Comparison of ENCODE assay signal across 8 cellular contexts in the genomic region with DNA sequence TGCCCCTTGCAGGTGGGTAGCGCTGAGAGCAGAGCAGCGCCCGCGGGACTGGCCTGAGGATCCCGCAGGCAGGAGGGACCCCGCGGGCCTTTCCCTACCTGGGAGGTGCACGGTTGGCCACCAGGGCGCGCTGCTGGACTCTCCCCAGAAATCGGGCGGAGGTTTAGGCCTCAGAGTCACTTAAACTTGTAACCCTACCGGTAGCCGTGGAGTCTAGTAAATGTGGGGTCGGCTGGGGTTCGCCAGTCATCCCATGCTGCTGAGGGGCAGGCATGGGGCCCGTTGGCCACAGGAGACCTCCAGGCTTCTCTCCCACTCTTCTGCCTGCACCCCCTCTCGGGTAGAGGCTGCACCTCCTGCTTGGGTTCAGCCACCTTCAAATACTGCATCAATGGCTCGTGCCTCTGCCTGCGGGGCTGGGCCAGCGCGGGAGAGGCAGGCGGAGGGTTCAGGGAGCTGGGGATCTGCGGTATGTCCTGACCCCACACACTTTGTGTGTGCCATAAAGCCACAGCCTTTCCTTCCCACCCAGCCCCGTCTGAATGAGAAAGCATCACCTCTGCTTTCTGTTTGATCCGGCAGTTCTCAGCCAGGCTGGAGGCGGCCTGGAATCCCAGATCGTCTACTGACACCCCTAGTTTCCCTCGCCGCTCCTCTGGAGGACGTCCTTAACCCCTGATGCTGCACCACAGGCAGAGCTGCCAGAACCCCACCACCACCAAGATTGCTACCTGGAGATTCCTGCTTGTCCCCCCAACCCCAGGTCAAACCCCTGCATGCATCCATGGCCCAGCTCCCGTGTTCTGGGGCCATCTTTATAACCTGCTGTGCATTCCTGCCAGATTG. TPM values are rescaled to one million over a fixed set of nuclear protein-coding genes. Genes with fewer than 3 reads are reported as not detected.
A peak's percentile ranks its signal among the peaks of the same experiment; 100 is the strongest.
DNase-seq lines count a peak whose midpoint lies in the region; ATAC-seq and TF ChIP-seq lines count a peak whose summit lies in the region.

No MANE protein-coding gene starts in this region.

- H3K36me3 Mint-ChIP-seq in chondrocyte (ENCODE audit: low read depth): no peaks in the 10 kb centered on the region

- peaks cover 15% of the 10 kb centered on the region for H3K4me1 Mint-ChIP-seq in chondrocyte (ENCODE audit: low read depth)

- H3K27me3 Mint-ChIP-seq in chondrocyte (ENCODE audit: low read depth): no peaks in the 10 kb centered on the region

- H3K9me3 Mint-ChIP-seq in chondrocyte (ENCODE audit: low read depth): peaks cover 8% of the 10 kb centered on the region

- no peaks in the 10 kb centered on the region for H3K9me3 ChIP-seq in lower lobe of right lung

- H3K27me3 ChIP-seq in lower lobe of right lung (ENCODE audit: low read depth): no peaks in the 10 kb centered on the region

- no peak overlapping the region for H3K27ac ChIP-seq in 22Rv1
- no peak overlapping the region for H3K27ac ChIP-seq in lower lobe of right lung

- H3K4me3 Mint-ChIP-seq in chondrocyte (ENCODE audit: unreplicated experiment): no peak overlapping the region

- TF ChIP-seq CTCF in 22Rv1 (IDR thresholded peaks at IDR 0.05) (peak; percentile 91), chondrocyte (IDR thresholded peaks at IDR 0.05) (peak; percentile 92), lower lobe of right lung (IDR thresholded peaks at IDR 0.05) (peak; percentile 94)

- DNase-seq in NCI-H226: peak; percentile 52
- peak; percentile 76 for DNase-seq in activated CD4-positive, alpha-beta T cell treated with anti-CD3 and anti-CD28 coated beads for 1 hour
- peak; percentile 85 for DNase-seq in chondrocyte (ENCODE audit: low spot score)
- peak; percentile 89 for DNase-seq in lower lobe of right lung
- peak; percentile 69 for DNase-seq in stimulated activated CD8-positive, alpha-beta memory T cell treated with anti-CD3 and anti-CD28 coated beads, Interleukin-12 subunit alpha, Interleukin-12 subunit beta, amount 100 ng/mL, for 4 hours (ENCODE audit: low read depth)

- H3K4me3 ChIP-seq in lower lobe of right lung: no peak overlapping the region

- intact Hi-C loops in lower lobe of right lung (cut with DNase I): no loop called here

- no peaks in the 10 kb centered on the region for H3K36me3 ChIP-seq in lower lobe of right lung

- peaks cover 13% of the 10 kb centered on the region for H3K4me1 ChIP-seq in lower lobe of right lung

- peak overlapping the region; percentile 49 for H3K27ac Mint-ChIP-seq in chondrocyte (ENCODE audit: unreplicated experiment)

- ATAC-seq in GM18511 (IDR thresholded peaks at IDR 0.05; ENCODE audit: unreplicated experiment): peak; percentile 95
- ATAC-seq in HG02981 (IDR thresholded peaks at IDR 0.05; ENCODE audit: unreplicated experiment): peak; percentile 84
- peak; percentile 90 to 94 for ATAC-seq in lower lobe of right lung

RNA-seq across cellular contexts. Expression of a gene that starts 12.3 kb away (rescaled TPM):
- 14.5 to 20.8 TPM (median 14.8 TPM) in 3 replicates for total RNA-seq in chondrocyte
- 15.7 TPM for total RNA-seq in lower lobe of right lung

RNA-seq across cellular contexts. Expression of a gene that starts 24.0 kb away (rescaled TPM):
- total RNA-seq in chondrocyte (70.6 to 100 TPM (median 74.2 TPM) in 3 replicates), lower lobe of right lung (55.9 TPM)

RNA-seq across cellular contexts. Expression of a gene that starts 24.2 kb away (rescaled TPM):
- total RNA-seq in chondrocyte: not detected in 3 replicates
- total RNA-seq in lower lobe of right lung: not detected

RNA-seq across cellular contexts. Expression of a gene that starts 24.2 kb away (rescaled TPM):
- total RNA-seq in chondrocyte (24.6 to 41.3 TPM (median 25.8 TPM) in 3 replicates), lower lobe of right lung (35.7 TPM)

RNA-seq across cellular contexts. Expression of a gene that starts 44.0 kb away (rescaled TPM):
- 8.9 to 17.8 TPM (median 17.8 TPM) in 3 replicates for total RNA-seq in chondrocyte
- total RNA-seq in lower lobe of right lung: not detected
